In the genomic region with DNA sequence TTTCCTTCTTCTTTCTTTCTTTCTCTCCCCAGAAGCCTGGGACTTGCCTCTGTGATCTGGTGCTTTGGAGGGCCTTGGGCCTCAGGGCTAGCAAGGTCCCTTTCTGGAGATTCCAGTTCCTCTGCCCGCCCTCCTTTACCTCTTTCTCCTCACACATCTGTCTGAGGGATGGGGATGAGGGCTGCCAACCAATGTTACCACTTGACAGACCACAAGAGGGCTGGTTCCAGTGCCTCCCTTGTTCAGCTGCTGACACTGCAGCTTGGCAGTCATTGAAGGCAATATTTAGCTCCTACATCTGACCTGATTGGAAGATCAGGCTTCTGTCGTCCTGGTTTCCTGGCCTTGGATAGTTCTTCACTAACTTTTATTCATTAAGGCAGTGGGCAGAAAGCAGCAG, we compare ENCODE assay signal across 8 cellular contexts. TPM values are rescaled to one million over a fixed set of nuclear protein-coding genes. Genes with fewer than 3 reads are reported as not detected.
A peak's percentile ranks its signal among the peaks of the same experiment; 100 is the strongest.
DNase-seq lines count a peak whose midpoint lies in the region; ATAC-seq lines count a peak whose summit lies in the region.

No MANE protein-coding gene starts in this region.

- H3K9me3 Mint-ChIP-seq in activated T-cell treated with anti-CD3 and anti-CD28 coated beads, Interleukin-2, amount 50 U/mL, for 72 hours: no peaks in the 10 kb centered on the region
- H3K9me3 Mint-ChIP-seq in naive B cell: no peaks in the 10 kb centered on the region

- H3K4me3 Mint-ChIP-seq in activated T-cell treated with anti-CD3 and anti-CD28 coated beads, Interleukin-2, amount 50 U/mL, for 72 hours: no peak overlapping the region
- H3K4me3 Mint-ChIP-seq in naive B cell: peak overlapping the region in 3 of 8 donors; percentile 34 to 76 (median 76)

- H3K27me3 Mint-ChIP-seq in activated T-cell treated with anti-CD3 and anti-CD28 coated beads, Interleukin-2, amount 50 U/mL, for 72 hours (ENCODE audit: low read depth): peaks cover 7% of the 10 kb centered on the region
- H3K27me3 Mint-ChIP-seq in naive B cell: no peaks in the 10 kb centered on the region

- intact Hi-C loops in sciatic nerve (cut with DNase I): no loop called here

- H3K27ac ChIP-seq in angular gyrus (ENCODE audit: low read depth, low read length): peak overlapping the region; percentile 64

- H3K36me3 Mint-ChIP-seq in activated T-cell treated with anti-CD3 and anti-CD28 coated beads, Interleukin-2, amount 50 U/mL, for 72 hours (ENCODE audit: insufficient read depth in 2 of 2): peaks cover 4 to 5% of the 10 kb centered on the region in 2 donors
- H3K36me3 Mint-ChIP-seq in naive B cell: no peaks in the 10 kb centered on the region

- H3K4me1 Mint-ChIP-seq in activated T-cell treated with anti-CD3 and anti-CD28 coated beads, Interleukin-2, amount 50 U/mL, for 72 hours (ENCODE audit: low read depth): peaks cover 21% of the 10 kb centered on the region
- H3K4me1 Mint-ChIP-seq in naive B cell: peaks cover 34 to 58% (median 50%) of the 10 kb centered on the region in 3 donors

- peak; percentile 20 to 33 for DNase-seq in activated T-cell treated with anti-CD3 and anti-CD28 coated beads, Interleukin-2, amount 50 U/mL, for 72 hours
- no peak for DNase-seq in activated T-cell treated with anti-CD3 and anti-CD28 coated beads for 4 hours
- DNase-seq in NCI-H2029 treated with DMSO at 0.1 percent for 48 hours (lab: John Stamatoyannopoulos, UW): peak; percentile 29
- no peak for DNase-seq in naive B cell
- DNase-seq in sciatic nerve (ENCODE audit: low spot score): no peak

- no peak for ATAC-seq in activated T-cell treated with anti-CD3 and anti-CD28 coated beads, Interleukin-2, amount 50 U/mL, for 72 hours (replicated peaks in 1 of 2)
- ATAC-seq in naive B cell (ENCODE audit: low read depth in 2 of 2) (no peak), GM18517 (IDR thresholded peaks at IDR 0.05; ENCODE audit: unreplicated experiment) (no peak), HG03095 (IDR thresholded peaks at IDR 0.05; ENCODE audit: unreplicated experiment) (no peak), sciatic nerve (no peak)

- H3K27ac Mint-ChIP-seq in activated T-cell treated with anti-CD3 and anti-CD28 coated beads, Interleukin-2, amount 50 U/mL, for 72 hours: peak overlapping the region; percentile 1
- peak overlapping the region in 4 of 6 donors; percentile 28 to 73 (median 68) for H3K27ac Mint-ChIP-seq in naive B cell

RNA-seq across cellular contexts. Expression of a gene that starts 3.6 kb away (rescaled TPM):
- total RNA-seq in activated T-cell treated with anti-CD3 and anti-CD28 coated beads, Interleukin-2, amount 50 U/mL, for 72 hours: 10 to 100 TPM in 1 of 2 donors, 1 to 10 TPM in 1; 8.3 to 13.2 TPM
- 10 to 100 TPM; 16.9 to 38.2 (median 33.7) TPM for polyA plus RNA-seq in naive B cell (ENCODE audit: low read depth in 6 of 6)
- 60.9 TPM for total RNA-seq in sciatic nerve

RNA-seq across cellular contexts. Expression of a gene that starts 49.0 kb away (rescaled TPM):
- total RNA-seq in activated T-cell treated with anti-CD3 and anti-CD28 coated beads, Interleukin-2, amount 50 U/mL, for 72 hours: 100 to 1,000 TPM in 1 of 2 donors, 10 to 100 TPM in 1; 91.4 to 119 TPM
- polyA plus RNA-seq in naive B cell (ENCODE audit: low read depth in 6 of 6): 100 to 1,000 TPM; 122 to 241 (median 136) TPM
- 93.5 TPM for total RNA-seq in sciatic nerve

Comparison
In these comparisons a context has a peak if more than half of its experiments do, and no peak if none do; other contexts are left out.
1. DNase-seq: peak in activated T-cell treated with anti-CD3 and anti-CD28 coated beads, Interleukin-2, amount 50 U/mL, for 72 hours (2 of 2) and NCI-H2029 treated with DMSO at 0.1 percent for 48 hours (single experiment); none in activated T-cell treated with anti-CD3 and anti-CD28 coated beads for 4 hours (single experiment), naive B cell (single experiment) and sciatic nerve (single experiment).